Comparison of ENCODE assay signal across 8 cellular contexts in genomic region chr11:121833970-121834369, GRCh38.
"Had no signal": no experiment of that assay in that cellular context is flagged by ENCODE, and none has a peak within 500 bp of the region (broad histone marks: within the 10 kb centered on the region; RNA-seq: fewer than 3 reads in every experiment).

No MANE protein-coding gene starts in this region.

- H3K27ac Mint-ChIP-seq: IgD-negative memory B cell had no signal

- DNase-seq: IMR-90, KBM-7, KG1 had no signal

- ATAC-seq: HepG2, K562 had no signal

- H3K4me3 ChIP-seq: K562 had no signal

- H3K4me3 Mint-ChIP-seq: IgD-negative memory B cell had no signal

- H3K36me3 Mint-ChIP-seq: IgD-negative memory B cell had no signal

- FAIRE-seq: HepG2, HTR-8/SVneo, K562 had no signal

- H3K4me1 Mint-ChIP-seq: IgD-negative memory B cell had no signal

- H3K27ac ChIP-seq: HL-60 had no signal
